Comparison of ENCODE assay signal across 8 cellular contexts in the genomic region with DNA sequence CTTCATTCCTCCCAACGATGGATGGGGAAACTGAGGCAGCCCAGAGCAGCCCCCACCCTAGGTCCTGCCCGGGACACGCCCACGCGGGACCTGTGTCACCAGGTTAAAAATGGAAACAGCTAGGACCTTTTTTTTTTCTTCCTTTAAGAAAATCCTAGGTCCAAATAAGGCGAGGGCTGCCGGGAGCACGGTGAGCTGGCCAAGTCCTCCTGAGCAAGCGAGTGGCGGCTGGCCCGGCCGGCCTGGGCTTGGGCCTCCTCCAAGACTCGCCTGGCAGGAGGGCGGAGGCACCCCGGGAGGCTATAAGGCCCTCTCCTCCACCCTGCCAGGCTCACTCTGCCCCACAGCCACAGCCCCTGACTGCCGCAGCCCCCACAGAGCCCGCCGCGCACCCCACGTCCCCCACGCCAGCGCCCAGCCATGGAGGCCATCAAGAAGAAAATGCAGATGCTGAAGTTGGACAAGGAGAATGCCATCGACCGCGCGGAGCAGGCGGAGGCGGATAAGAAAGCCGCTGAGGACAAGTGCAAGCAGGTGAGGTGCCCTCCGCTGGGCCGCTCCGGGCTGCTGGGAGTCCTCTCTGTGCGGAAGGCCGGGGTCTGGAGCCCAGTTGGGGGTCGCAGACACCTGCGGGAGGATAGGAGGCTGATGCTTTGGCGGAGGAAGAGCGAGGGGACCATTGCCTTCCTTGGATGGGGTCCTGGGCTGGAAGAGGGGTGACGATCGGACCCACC. TPM values are rescaled to one million over a fixed set of nuclear protein-coding genes. Genes with fewer than 3 reads are reported as not detected.
DNase-seq lines count a peak whose midpoint lies in the region; ATAC-seq and TF ChIP-seq lines count a peak whose summit lies in the region.

No MANE protein-coding gene starts in this region.

- CTCF ChIA-PET in CD4-positive, alpha-beta T cell (lab: Charles Lee): no interaction called here
- CTCF ChIA-PET in T-cell (lab: Charles Lee): interaction anchor here (1.0 to 1.2 kb wide), 2 partner anchors 8 to 22 kb away, joined by 3 to 4 read pairs; no protein-coding TSS in a partner anchor

- no peaks in the 10 kb centered on the region for H3K36me3 Mint-ChIP-seq in CD4-positive, alpha-beta T cell (ENCODE audit: low read depth)
- no peaks in the 10 kb centered on the region for H3K36me3 Mint-ChIP-seq in T-cell

- no peaks in the 10 kb centered on the region for H3K27me3 Mint-ChIP-seq in CD4-positive, alpha-beta T cell
- H3K27me3 Mint-ChIP-seq in T-cell: no peaks in the 10 kb centered on the region

- H3K4me1 Mint-ChIP-seq in CD4-positive, alpha-beta T cell (ENCODE audit: low read depth): peaks cover 19% of the 10 kb centered on the region
- peaks cover 17 to 24% (median 23%) of the 10 kb centered on the region in 3 donors for H3K4me1 Mint-ChIP-seq in T-cell

- DNase-seq in CD4-positive, alpha-beta T cell: no peak
- peak; percentile 59 for DNase-seq in RPMI8226
- DNase-seq in fibroblast of peridontal ligament (ENCODE audit: extremely low read depth): peak; percentile 92
- DNase-seq in psoas muscle: peak; percentile 40 to 60
- DNase-seq in pons (ENCODE audit: low spot score): no peak
- no peak for DNase-seq in T-cell
- DNase-seq in dedifferentiated amniotic fluid mesenchymal stem cell (ENCODE audit: extremely low spot score): no peak

- 63 to 65% (median 64%) methylated on average over 39 to 40 of the region's 40 CpGs for WGBS in psoas muscle, 3 donors

- no peaks in the 10 kb centered on the region for H3K4me1 ChIP-seq in psoas muscle

- H3K4me3 Mint-ChIP-seq in CD4-positive, alpha-beta T cell: no peak overlapping the region
- no peak overlapping the region for H3K4me3 Mint-ChIP-seq in T-cell

- no peaks in the 10 kb centered on the region for H3K9me3 ChIP-seq in CD4-positive, alpha-beta T cell (ENCODE audit: control insufficient read depth, low read length)
- no peaks in the 10 kb centered on the region for H3K9me3 ChIP-seq in psoas muscle

- H3K36me3 ChIP-seq in psoas muscle (ENCODE audit: insufficient read depth in 1 of 2, low read depth in 1 of 2): no peaks in the 10 kb centered on the region

- no peaks in the 10 kb centered on the region for H3K9me3 Mint-ChIP-seq in CD4-positive, alpha-beta T cell
- no peaks in the 10 kb centered on the region for H3K9me3 Mint-ChIP-seq in T-cell

- no peaks in the 10 kb centered on the region for H3K27me3 ChIP-seq in CD4-positive, alpha-beta T cell (ENCODE audit: control insufficient read depth, insufficient read depth, low read length)
- H3K27me3 ChIP-seq in psoas muscle (ENCODE audit: insufficient read depth in 3 of 3, low read length in 2 of 3): peaks cover 0 to 9% (median 4%) of the 10 kb centered on the region in 3 donors

- no peak for ATAC-seq in CD4-positive, alpha-beta T cell (ENCODE audit: poor library complexity)
- peak in 1 of 4 donors; percentile 52 for ATAC-seq in psoas muscle
- no peak for ATAC-seq in T-cell (replicated peaks in 1 of 4)
- ATAC-seq in HG02885 (IDR thresholded peaks at IDR 0.05; ENCODE audit: poor library complexity, unreplicated experiment): no peak

- TF ChIP-seq CTCF in CD4-positive, alpha-beta T cell (IDR thresholded peaks at IDR 0.05): no peak
- TF ChIP-seq CTCF in psoas muscle (IDR thresholded peaks at IDR 0.05): no peak

- H3K4me3 ChIP-seq in psoas muscle: peak overlapping the region; percentile 41

- POLR2A ChIA-PET in CD4-positive, alpha-beta T cell (lab: Charles Lee): interaction anchor here (0.6 to 1.1 kb wide), 3 partner anchors 8 to 29 kb away, joined by 3 to 5 read pairs (median 3); partner anchors contain the start of gene TPM4
- POLR2A ChIA-PET in T-cell (lab: Charles Lee): no interaction called here

- no peak overlapping the region for H3K27ac ChIP-seq in CD4-positive, alpha-beta T cell (ENCODE audit: low read depth, low read length)
- H3K27ac ChIP-seq in psoas muscle: no peak overlapping the region

- intact Hi-C loops in CD4-positive, alpha-beta T cell (cut with DNase I, micrococcal nuclease): no loop called here
- intact Hi-C loops in psoas muscle (cut with DNase I): no loop called here

- H3K27ac Mint-ChIP-seq in CD4-positive, alpha-beta T cell: peak overlapping the region; percentile 72
- H3K27ac Mint-ChIP-seq in T-cell: no peak overlapping the region

RNA-seq across cellular contexts. Expression of gene TPM4, which starts 8.9 kb away (rescaled TPM):
- total RNA-seq in CD4-positive, alpha-beta T cell: 100 to 1,000 TPM; 182 to 185 TPM
- total RNA-seq in psoas muscle: 10 to 100 TPM; 30.5 to 57.3 (median 42.5) TPM
- 10 to 100 TPM; 24.3 to 43.2 (median 40.8) TPM for polyA plus RNA-seq in psoas muscle
- 100 to 1,000 TPM in 2 of 5 donors, 10 to 100 TPM in 3; 83.6 to 189 (median 99.5) TPM for total RNA-seq in T-cell

RNA-seq across cellular contexts. Expression of gene RAB8A, which starts 44.3 kb away (rescaled TPM):
- 10 to 100 TPM; 74.9 to 79.0 TPM for total RNA-seq in CD4-positive, alpha-beta T cell
- total RNA-seq in psoas muscle (10 to 100 TPM in 1 of 4 donors, 1 to 10 TPM in 3; 8.0 to 12.4 (median 8.9) TPM), T-cell (10 to 100 TPM; 67.0 to 84.5 (median 71.7) TPM)
- 10 to 100 TPM in 1 of 3 donors, 1 to 10 TPM in 2; 7.1 to 13.0 (median 7.4) TPM for polyA plus RNA-seq in psoas muscle

Comparison
In these comparisons a context has a peak if more than half of its experiments do, and no peak if none do; other contexts are left out.
1. DNase-seq: peak in RPMI8226 (single experiment), fibroblast of peridontal ligament (single experiment) and psoas muscle (2 of 2); none in CD4-positive, alpha-beta T cell (0 of 10), pons (single experiment), T-cell (0 of 34) and dedifferentiated amniotic fluid mesenchymal stem cell (single experiment).
2. RNA of gene RAB8A, which starts 44.3 kb away (total RNA-seq): 74.9 to 79.0 TPM in CD4-positive, alpha-beta T cell and 67.0 to 84.5 TPM in T-cell; 8.0 to 12.4 TPM in psoas muscle; every median in the first group is over 4 times any median in the second.